8 cellular contexts compared by ENCODE assay signal in genomic region chr19:1252818-1253513, GRCh38. TPM values are rescaled to one million over a fixed set of nuclear protein-coding genes. Genes with fewer than 3 reads are reported as not detected.
DNase-seq lines count a peak whose midpoint lies in the region.

No MANE protein-coding gene starts in this region.

- H3K27ac Mint-ChIP-seq in dendritic cell treated with granulocyte-macrophage colony-stimulating factor and Interleukin-4, amounts not matched to agents 40 ng/mL and 50 ng/mL, for 4 days = peak overlapping the region; percentile 96

- no peaks in the 10 kb centered on the region for H3K27me3 Mint-ChIP-seq in dendritic cell treated with granulocyte-macrophage colony-stimulating factor and Interleukin-4, amounts not matched to agents 40 ng/mL and 50 ng/mL, for 4 days

- peaks cover 39% of the 10 kb centered on the region for H3K4me1 Mint-ChIP-seq in dendritic cell treated with granulocyte-macrophage colony-stimulating factor and Interleukin-4, amounts not matched to agents 40 ng/mL and 50 ng/mL, for 4 days (ENCODE audit: low read depth)

- DNase-seq in GM03348 (ENCODE audit: low spot score) = peak; percentile 90
- DNase-seq in NCI-H1694 (lab: John Stamatoyannopoulos, UW) = peak; percentile 39
- peak; percentile 61 to 74 for DNase-seq in activated CD4-positive, alpha-beta T cell treated with anti-CD3 and anti-CD28 coated beads for 4 hours
- DNase-seq in lung microvascular endothelial cell (ENCODE audit: low read depth in 2 of 2) = peak; percentile 82 to 94
- DNase-seq in stimulated activated CD8-positive, alpha-beta memory T cell treated with anti-CD3 and anti-CD28 coated beads, Interleukin-7, amount 100 ng/mL, for 48 hours (ENCODE audit: extremely low read depth in 1 of 2, low read depth in 1 of 2) = peak; percentile 69 to 83
- no peak for DNase-seq in NCI-H187 treated with DMSO at 0.1 percent for 48 hours (lab: John Stamatoyannopoulos, UW)
- DNase-seq in NCI-H524 treated with DMSO at 0.1 percent for 48 hours (lab: John Stamatoyannopoulos, UW) = no peak

- intact Hi-C loops in dendritic cell treated with granulocyte-macrophage colony-stimulating factor and Interleukin-4, amounts not matched to agents 40 ng/mL and 50 ng/mL, for 4 days (cut with micrococcal nuclease) = loop anchor here (1.0 kb wide), 1 partner anchor 7 kb away; no protein-coding TSS in a partner anchor

- no peaks in the 10 kb centered on the region for H3K9me3 Mint-ChIP-seq in dendritic cell treated with granulocyte-macrophage colony-stimulating factor and Interleukin-4, amounts not matched to agents 40 ng/mL and 50 ng/mL, for 4 days

- H3K36me3 Mint-ChIP-seq in dendritic cell treated with granulocyte-macrophage colony-stimulating factor and Interleukin-4, amounts not matched to agents 40 ng/mL and 50 ng/mL, for 4 days (ENCODE audit: low read depth) = peaks cover 84% of the 10 kb centered on the region

- peak overlapping the region; percentile 96 for H3K4me3 Mint-ChIP-seq in dendritic cell treated with granulocyte-macrophage colony-stimulating factor and Interleukin-4, amounts not matched to agents 40 ng/mL and 50 ng/mL, for 4 days

RNA-seq across cellular contexts. Expression of gene MIDN, which starts 4.6 kb away (rescaled TPM):
- 3.2 and 5.4 TPM in 2 replicates for total RNA-seq in lung microvascular endothelial cell

RNA-seq across cellular contexts. Expression of gene ATP5F1D, which starts 11.4 kb away (rescaled TPM):
- 15.7 and 16.3 TPM in 2 replicates for total RNA-seq in lung microvascular endothelial cell

RNA-seq across cellular contexts. Expression of gene CBARP, which starts 15.2 kb away (rescaled TPM):
- 0.65 and 1.2 TPM in 2 replicates for total RNA-seq in lung microvascular endothelial cell

RNA-seq across cellular contexts. Expression of gene CIRBP, which starts 16.2 kb away (rescaled TPM):
- total RNA-seq in lung microvascular endothelial cell = 95.4 and 115 TPM in 2 replicates

RNA-seq across cellular contexts. Expression of gene FAM174C, which starts 22.4 kb away (rescaled TPM):
- total RNA-seq in lung microvascular endothelial cell = 16.9 and 17.0 TPM in 2 replicates

Comparison
In these comparisons a context has a peak if more than half of its experiments do, and no peak if none do; other contexts are left out.
1. DNase-seq: peak in GM03348 (single experiment), NCI-H1694 (single experiment), activated CD4-positive, alpha-beta T cell treated with anti-CD3 and anti-CD28 coated beads for 4 hours (2 of 2), lung microvascular endothelial cell (2 of 2) and stimulated activated CD8-positive, alpha-beta memory T cell treated with anti-CD3 and anti-CD28 coated beads, Interleukin-7, amount 100 ng/mL, for 48 hours (2 of 2); none in NCI-H187 treated with DMSO at 0.1 percent for 48 hours (single experiment) and NCI-H524 treated with DMSO at 0.1 percent for 48 hours (single experiment).